8 cellular contexts compared by ENCODE assay signal in the genomic region with DNA sequence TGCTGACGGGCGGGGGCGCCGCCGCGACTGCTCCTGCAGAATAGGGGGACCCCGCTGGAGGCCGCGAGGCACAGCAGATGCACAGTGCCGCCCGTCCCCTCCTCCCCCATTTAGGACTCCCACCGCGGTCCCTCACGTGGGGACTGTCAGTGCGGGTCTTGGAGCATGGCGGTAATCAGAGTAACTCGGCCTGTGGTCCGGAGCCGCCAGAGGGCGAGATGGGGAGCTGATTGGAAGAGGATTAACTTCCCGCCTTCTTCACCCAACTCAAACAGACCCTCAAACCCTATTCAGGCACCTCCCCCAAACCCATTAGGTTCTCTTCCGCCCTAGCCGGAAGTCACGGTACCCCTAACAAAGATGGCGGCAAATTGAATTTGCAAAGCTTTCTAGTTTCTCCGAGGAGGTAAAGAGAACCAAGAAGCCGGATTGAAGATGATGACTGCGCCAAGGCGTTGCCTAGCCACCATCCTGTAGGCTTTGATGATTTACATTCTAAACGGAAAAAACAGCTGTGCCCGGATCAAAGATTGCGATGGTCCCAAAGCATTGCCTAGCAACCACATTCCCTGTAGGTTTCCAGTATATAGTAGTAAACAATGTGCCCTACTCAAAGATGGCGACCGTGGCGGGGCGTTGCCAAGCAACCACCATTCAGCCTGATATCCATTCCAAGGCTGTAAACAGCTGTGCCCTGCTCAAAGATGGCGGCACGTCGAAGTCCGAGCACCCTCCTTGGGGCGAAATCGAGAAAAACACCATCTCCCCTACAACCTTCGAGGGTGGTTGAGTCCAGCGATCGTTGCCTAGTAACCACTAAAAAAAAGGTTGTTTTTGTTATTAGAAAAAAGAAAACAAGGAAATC. TPM values are rescaled to one million over a fixed set of nuclear protein-coding genes. Genes with fewer than 3 reads are reported as not detected.
DNase-seq lines count a peak whose midpoint lies in the region; ATAC-seq, FAIRE-seq and TF ChIP-seq lines count a peak whose summit lies in the region.

A gene with protein sequence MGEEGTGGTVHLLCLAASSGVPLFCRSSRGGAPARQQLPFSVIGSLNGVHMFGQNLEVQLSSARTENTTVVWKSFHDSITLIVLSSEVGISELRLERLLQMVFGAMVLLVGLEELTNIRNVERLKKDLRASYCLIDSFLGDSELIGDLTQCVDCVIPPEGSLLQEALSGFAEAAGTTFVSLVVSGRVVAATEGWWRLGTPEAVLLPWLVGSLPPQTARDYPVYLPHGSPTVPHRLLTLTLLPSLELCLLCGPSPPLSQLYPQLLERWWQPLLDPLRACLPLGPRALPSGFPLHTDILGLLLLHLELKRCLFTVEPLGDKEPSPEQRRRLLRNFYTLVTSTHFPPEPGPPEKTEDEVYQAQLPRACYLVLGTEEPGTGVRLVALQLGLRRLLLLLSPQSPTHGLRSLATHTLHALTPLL (minus strand): TSS at position 296 of the 865 bp plus-strand sequence. CDS start 186 bp downstream, at position 110.

- H3K9me3 ChIP-seq in MM.1S (replicated peaks; ENCODE audit: insufficient read depth, low read length) (no peaks in the 10 kb centered on the region), neural cell (ENCODE audit: low read length) (no peaks in the 10 kb centered on the region)

- H3K27ac Mint-ChIP-seq in stimulated activated naive CD8-positive, alpha-beta T cell treated with anti-CD3 and anti-CD28 coated beads, Interleukin-15, amount 100 ng/mL, for 72 hours: peak within 1 kb of the TSS; percentile 95 to 99

- H3K79me2 ChIP-seq in MM.1S (ENCODE audit: low read length): peaks cover 2% of the 10 kb centered on the region
- H3K79me2 ChIP-seq in neural cell (replicated peaks; ENCODE audit: insufficient read depth, low read length): peaks cover 2% of the 10 kb centered on the region

- H3K9ac ChIP-seq in MM.1S (ENCODE audit: low read length) (peak within 1 kb of the TSS; percentile 77), neural cell (ENCODE audit: low read length) (peak within 1 kb of the TSS; percentile 82)

- H3K9me3 Mint-ChIP-seq in stimulated activated naive CD8-positive, alpha-beta T cell treated with anti-CD3 and anti-CD28 coated beads, Interleukin-15, amount 100 ng/mL, for 72 hours: no peaks in the 10 kb centered on the region

- H3K4me3 ChIP-seq in MM.1S (ENCODE audit: low read length) (peak within 1 kb of the TSS; percentile 70), foreskin fibroblast (ENCODE audit: low read depth in 1 of 2, low read length in 2 of 2) (peak within 1 kb of the TSS; percentile 50 to 66), neural cell (ENCODE audit: low read length) (peak within 1 kb of the TSS; percentile 74)

- H3K36me3 ChIP-seq in MM.1S (replicated peaks; ENCODE audit: insufficient read depth, low read length) (no peaks in the 10 kb centered on the region), neural cell (ENCODE audit: insufficient read depth, low read length) (no peaks in the 10 kb centered on the region)

- peak; percentile 48 for ATAC-seq in GM21786 (IDR thresholded peaks at IDR 0.05; ENCODE audit: unreplicated experiment)
- peak; percentile 85 for ATAC-seq in stimulated activated naive CD8-positive, alpha-beta T cell treated with anti-CD3 and anti-CD28 coated beads, Interleukin-15, amount 100 ng/mL, for 72 hours

- H3K4me1 ChIP-seq in MM.1S (ENCODE audit: low read length): peaks cover 14% of the 10 kb centered on the region

- H4K20me1 ChIP-seq in MM.1S (ENCODE audit: insufficient read depth, low read length) (no peaks in the 10 kb centered on the region), neural cell (ENCODE audit: insufficient read depth) (no peaks in the 10 kb centered on the region)

- peak; percentile 81 for TF ChIP-seq EP300 in neural cell (conservative IDR thresholded peaks at IDR 0.05; ENCODE audit: poor library complexity, severe bottlenecking)

- peak within 1 kb of the TSS; percentile 89 to 96 for H3K4me3 Mint-ChIP-seq in stimulated activated naive CD8-positive, alpha-beta T cell treated with anti-CD3 and anti-CD28 coated beads, Interleukin-15, amount 100 ng/mL, for 72 hours

- H3F3A ChIP-seq in MM.1S (ENCODE audit: insufficient read depth, low read length): peaks cover 11% of the 10 kb centered on the region; the same call in 1 of the 2 replicates
- no peaks in the 10 kb centered on the region for H3F3A ChIP-seq in neural cell (ENCODE audit: insufficient read depth, low read length, poor library complexity, severe bottlenecking)

- FAIRE-seq in D721Med (lab: Jason Lieb, UNC): peak; percentile 87

- TF ChIP-seq RAD21 in neural cell (conservative IDR thresholded peaks at IDR 0.05): peak; percentile 56

- H3K27me3 Mint-ChIP-seq in stimulated activated naive CD8-positive, alpha-beta T cell treated with anti-CD3 and anti-CD28 coated beads, Interleukin-15, amount 100 ng/mL, for 72 hours: no peaks in the 10 kb centered on the region

- H3K9me2 ChIP-seq in MM.1S (replicated peaks; ENCODE audit: insufficient read depth, low read length) (no peaks in the 10 kb centered on the region), neural cell (ENCODE audit: insufficient read depth, low read length) (no peaks in the 10 kb centered on the region)

- H3K4me2 ChIP-seq in MM.1S (ENCODE audit: low read depth, low read length): peak within 1 kb of the TSS; percentile 81
- peak within 1 kb of the TSS; percentile 94 for H3K4me2 ChIP-seq in neural cell (ENCODE audit: low read length)

- H3K27me3 ChIP-seq in MM.1S (replicated peaks; ENCODE audit: insufficient read depth, low read length) (no peaks in the 10 kb centered on the region), neural cell (ENCODE audit: insufficient read depth, low read depth, low read length) (no peaks in the 10 kb centered on the region)

- TF ChIP-seq CTCF in D721Med (IDR thresholded peaks at IDR 0.05; ENCODE audit: insufficient read depth, missing control alignments) (peak; percentile 46), MM.1S (IDR thresholded peaks at IDR 0.05; ENCODE audit: low read length) (no peak), foreskin fibroblast (IDR thresholded peaks at IDR 0.05; ENCODE audit: low read depth, low read length) (no peak), neural cell (IDR thresholded peaks at IDR 0.05; ENCODE audit: poor library complexity, severe bottlenecking) (peak; percentile 63)

- peaks cover 53% of the 10 kb centered on the region for H3K4me1 Mint-ChIP-seq in stimulated activated naive CD8-positive, alpha-beta T cell treated with anti-CD3 and anti-CD28 coated beads, Interleukin-15, amount 100 ng/mL, for 72 hours

- H3K27ac ChIP-seq in MM.1S (ENCODE audit: low read length) (peak within 1 kb of the TSS; percentile 68; the same call in 1 of the 2 replicates), neural cell (ENCODE audit: low read length) (peak within 1 kb of the TSS; percentile 97)

- peak within 1 kb of the TSS; percentile 94 for H2AFZ ChIP-seq in MM.1S (ENCODE audit: low read length)
- H2AFZ ChIP-seq in neural cell (ENCODE audit: low read depth, low read length): peak within 1 kb of the TSS; percentile 68

- peak; percentile 98 for DNase-seq in D721Med (ENCODE audit: insufficient read length, low spot score)
- DNase-seq in MM.1S: peak; percentile 97
- DNase-seq in SIG-M5 treated with dmso at 0.1 percent for 504 hours (lab: John Stamatoyannopoulos, UW; ENCODE audit: unreplicated experiment): peak; percentile 97
- DNase-seq in activated gamma-delta T cell treated with anti-CD3 and anti-CD28 coated beads, Interleukin-2, amount 50 U/mL, for 16 hours (ENCODE audit: low read depth): peak; percentile 84
- DNase-seq in foreskin fibroblast: peak; percentile 98 to 99
- peak; percentile 86 to 95 for DNase-seq in stimulated activated naive CD8-positive, alpha-beta T cell treated with anti-CD3 and anti-CD28 coated beads, Interleukin-15, amount 100 ng/mL, for 72 hours

TF ChIP-seq in neural cell, 6 proteins besides CTCF, POLR2A, EP300 and RAD21:
- peak; percentile 86 for TF ChIP-seq TAF1 (IDR thresholded peaks at IDR 0.05; ENCODE audit: low read depth)
- TF ChIP-seq, protein P1, sequence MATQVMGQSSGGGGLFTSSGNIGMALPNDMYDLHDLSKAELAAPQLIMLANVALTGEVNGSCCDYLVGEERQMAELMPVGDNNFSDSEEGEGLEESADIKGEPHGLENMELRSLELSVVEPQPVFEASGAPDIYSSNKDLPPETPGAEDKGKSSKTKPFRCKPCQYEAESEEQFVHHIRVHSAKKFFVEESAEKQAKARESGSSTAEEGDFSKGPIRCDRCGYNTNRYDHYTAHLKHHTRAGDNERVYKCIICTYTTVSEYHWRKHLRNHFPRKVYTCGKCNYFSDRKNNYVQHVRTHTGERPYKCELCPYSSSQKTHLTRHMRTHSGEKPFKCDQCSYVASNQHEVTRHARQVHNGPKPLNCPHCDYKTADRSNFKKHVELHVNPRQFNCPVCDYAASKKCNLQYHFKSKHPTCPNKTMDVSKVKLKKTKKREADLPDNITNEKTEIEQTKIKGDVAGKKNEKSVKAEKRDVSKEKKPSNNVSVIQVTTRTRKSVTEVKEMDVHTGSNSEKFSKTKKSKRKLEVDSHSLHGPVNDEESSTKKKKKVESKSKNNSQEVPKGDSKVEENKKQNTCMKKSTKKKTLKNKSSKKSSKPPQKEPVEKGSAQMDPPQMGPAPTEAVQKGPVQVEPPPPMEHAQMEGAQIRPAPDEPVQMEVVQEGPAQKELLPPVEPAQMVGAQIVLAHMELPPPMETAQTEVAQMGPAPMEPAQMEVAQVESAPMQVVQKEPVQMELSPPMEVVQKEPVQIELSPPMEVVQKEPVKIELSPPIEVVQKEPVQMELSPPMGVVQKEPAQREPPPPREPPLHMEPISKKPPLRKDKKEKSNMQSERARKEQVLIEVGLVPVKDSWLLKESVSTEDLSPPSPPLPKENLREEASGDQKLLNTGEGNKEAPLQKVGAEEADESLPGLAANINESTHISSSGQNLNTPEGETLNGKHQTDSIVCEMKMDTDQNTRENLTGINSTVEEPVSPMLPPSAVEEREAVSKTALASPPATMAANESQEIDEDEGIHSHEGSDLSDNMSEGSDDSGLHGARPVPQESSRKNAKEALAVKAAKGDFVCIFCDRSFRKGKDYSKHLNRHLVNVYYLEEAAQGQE (IDR thresholded peaks at IDR 0.05; ENCODE audit: borderline replicate concordance): peak; percentile 79
- TF ChIP-seq MXI1 (conservative IDR thresholded peaks at IDR 0.05; ENCODE audit: poor library complexity, severe bottlenecking): peak; percentile 85
- TF ChIP-seq SMC3 (conservative IDR thresholded peaks at IDR 0.05; ENCODE audit: poor library complexity): peak; percentile 66
- no peak for TF ChIP-seq EZH2 (IDR thresholded peaks at IDR 0.05; ENCODE audit: borderline replicate concordance, insufficient read depth, low read length, poor library complexity, severe bottlenecking)
- peak; percentile 67 for TF ChIP-seq POLR2AphosphoS5 (IDR thresholded peaks at IDR 0.05)

RNA-seq across cellular contexts. Expression of the gene that starts here (rescaled TPM):
- 32.9 and 35.4 TPM in 2 replicates for polyA plus RNA-seq in neural cell
- 20.2 and 21.9 TPM in 2 replicates for polyA minus RNA-seq in neural cell

Comparison
In these comparisons a context has a peak if more than half of its experiments do, and no peak if none do; other contexts are left out.
1. Peak in every context shown above with its lines: DNase-seq, ATAC-seq, H3K4me3 ChIP-seq and H3K27ac ChIP-seq.
2. CTCF ChIP-seq: peak in D721Med (single experiment) and neural cell (single experiment); none in MM.1S (single experiment) and foreskin fibroblast (single experiment).